ENCODE assay signal across 20 cellular contexts in the genomic region with DNA sequence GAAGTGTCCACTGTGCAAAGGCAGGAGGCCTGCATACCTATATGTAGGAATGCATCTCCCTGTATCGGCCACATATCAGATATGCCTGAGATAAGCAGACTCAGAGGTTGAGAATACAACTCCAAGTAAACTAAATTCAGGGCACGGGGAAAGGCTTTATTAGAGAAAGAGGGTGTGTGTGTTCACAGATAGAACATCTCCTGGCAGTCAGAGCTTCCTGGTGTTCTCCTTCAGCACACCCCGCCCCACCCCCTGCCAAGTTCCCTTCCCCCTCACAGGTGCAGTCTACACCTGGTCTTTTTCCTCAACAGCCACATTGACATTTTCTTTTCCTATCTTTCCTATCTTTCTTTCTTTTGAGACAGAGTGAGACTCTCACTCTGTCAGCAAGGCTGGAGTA. TPM values are rescaled to one million over a fixed set of nuclear protein-coding genes. Genes with fewer than 3 reads are reported as not detected.
DNase-seq lines count a peak whose midpoint lies in the region; ATAC-seq, FAIRE-seq and TF ChIP-seq lines count a peak whose summit lies in the region.
"Had no signal": no experiment of that assay in that cellular context is flagged by ENCODE, and none has a peak within 500 bp of the region (broad histone marks: within the 10 kb centered on the region; RNA-seq: fewer than 3 reads in every experiment).

No MANE protein-coding gene starts in this region.

- H3K4me1 Mint-ChIP-seq in activated naive CD4-positive, alpha-beta T cell treated with anti-CD3 and anti-CD28 coated beads, Interleukin-2, amount 10 ng/mL, durations not matched to agents 7 days and 5 days: no peaks in the 10 kb centered on the region
- H3K4me1 Mint-ChIP-seq in activated naive CD4-positive, alpha-beta T cell treated with anti-CD3 and anti-CD28 coated beads for 36 hours (ENCODE audit: low read depth): no peaks in the 10 kb centered on the region

- H3K27me3 ChIP-seq in prostate gland (replicated peaks; ENCODE audit: insufficient read depth) (no peaks in the 10 kb centered on the region), MM.1S (replicated peaks; ENCODE audit: insufficient read depth, low read length) (no peaks in the 10 kb centered on the region)

- H3K9ac ChIP-seq in kidney (ENCODE audit: low read length in 2 of 2) (no peak overlapping the region), MM.1S (ENCODE audit: low read length) (no peak overlapping the region)

- no peak overlapping the region for H3K4me3 Mint-ChIP-seq in activated naive CD4-positive, alpha-beta T cell treated with anti-CD3 and anti-CD28 coated beads, Interleukin-2, amount 10 ng/mL, durations not matched to agents 7 days and 5 days
- no peak overlapping the region for H3K4me3 Mint-ChIP-seq in activated naive CD4-positive, alpha-beta T cell treated with anti-CD3 and anti-CD28 coated beads for 36 hours
- H3K4me3 Mint-ChIP-seq: CD4-positive, alpha-beta T cell had no signal

- intact Hi-C loops in activated naive CD4-positive, alpha-beta T cell treated with anti-CD3 and anti-CD28 coated beads for 36 hours (cut with micrococcal nuclease): no loop called here
- intact Hi-C loops in prostate gland (cut with DNase I): no loop called here
- intact Hi-C loops in kidney (cut with DNase I): no loop called here

- in situ Hi-C loops in GM13977 (cut with MboI; ENCODE audit: low pct_unique_long_range_greater_than_20kb, low sequenced_read_pairs, unreplicated experiment): no loop called here

- no peak for TF ChIP-seq CTCF in prostate gland (IDR thresholded peaks at IDR 0.05)
- TF ChIP-seq CTCF in GM13977 (IDR thresholded peaks at IDR 0.05; ENCODE audit: extremely low read depth, insufficient read depth, missing control alignments): no peak
- TF ChIP-seq CTCF in kidney (IDR thresholded peaks at IDR 0.05; ENCODE audit: borderline replicate concordance, extremely low read depth, insufficient read depth): no peak
- no peak for TF ChIP-seq CTCF in MM.1S (IDR thresholded peaks at IDR 0.05; ENCODE audit: low read length)

- H3K9me2 ChIP-seq in MM.1S (replicated peaks; ENCODE audit: insufficient read depth, low read length): no peaks in the 10 kb centered on the region

- H3F3A ChIP-seq in MM.1S (ENCODE audit: insufficient read depth, low read length): no peaks in the 10 kb centered on the region

- no peaks in the 10 kb centered on the region for H3K36me3 Mint-ChIP-seq in activated naive CD4-positive, alpha-beta T cell treated with anti-CD3 and anti-CD28 coated beads, Interleukin-2, amount 10 ng/mL, durations not matched to agents 7 days and 5 days
- no peaks in the 10 kb centered on the region for H3K36me3 Mint-ChIP-seq in activated naive CD4-positive, alpha-beta T cell treated with anti-CD3 and anti-CD28 coated beads for 36 hours (ENCODE audit: low read depth)

- no peak overlapping the region for H3K27ac Mint-ChIP-seq in activated naive CD4-positive, alpha-beta T cell treated with anti-CD3 and anti-CD28 coated beads, Interleukin-2, amount 10 ng/mL, durations not matched to agents 7 days and 5 days
- no peak overlapping the region for H3K27ac Mint-ChIP-seq in activated naive CD4-positive, alpha-beta T cell treated with anti-CD3 and anti-CD28 coated beads for 36 hours
- H3K27ac Mint-ChIP-seq: CD4-positive, alpha-beta T cell had no signal

- no peak overlapping the region for H3K27ac ChIP-seq in prostate gland
- no peak overlapping the region for H3K27ac ChIP-seq in kidney (ENCODE audit: low read depth in 2 of 2, low read length in 2 of 2)
- H3K27ac ChIP-seq in MM.1S (ENCODE audit: low read length): no peak overlapping the region
- H3K27ac ChIP-seq: 22Rv1 had no signal

- no peak for TF ChIP-seq POLR2A in prostate gland (IDR thresholded peaks at IDR 0.05)

- H3K4me1 ChIP-seq in prostate gland (replicated peaks) (no peaks in the 10 kb centered on the region), kidney (ENCODE audit: control insufficient read depth in 1 of 2, insufficient read depth in 1 of 2, low read depth in 1 of 2, low read length in 2 of 2) (no peaks in the 10 kb centered on the region), MM.1S (ENCODE audit: low read length) (no peaks in the 10 kb centered on the region)

- peaks cover 50% of the 10 kb centered on the region for H3K27me3 Mint-ChIP-seq in activated naive CD4-positive, alpha-beta T cell treated with anti-CD3 and anti-CD28 coated beads, Interleukin-2, amount 10 ng/mL, durations not matched to agents 7 days and 5 days
- H3K27me3 Mint-ChIP-seq in activated naive CD4-positive, alpha-beta T cell treated with anti-CD3 and anti-CD28 coated beads for 36 hours (ENCODE audit: low read depth): peaks cover 14% of the 10 kb centered on the region

- no peaks in the 10 kb centered on the region for H4K20me1 ChIP-seq in MM.1S (ENCODE audit: insufficient read depth, low read length)

- ATAC-seq in esophagus mucosa: peak; percentile 26
- ATAC-seq: GM12878 had no signal

- no peak for FAIRE-seq in kidney (lab: Jason Lieb, UNC)
- FAIRE-seq: GM12878, GM19239 had no signal

- H3K9me3 ChIP-seq in prostate gland (no peaks in the 10 kb centered on the region), kidney (ENCODE audit: control insufficient read depth in 1 of 2, low read length in 2 of 2) (no peaks in the 10 kb centered on the region), MM.1S (replicated peaks; ENCODE audit: insufficient read depth, low read length) (no peaks in the 10 kb centered on the region)

- no peaks in the 10 kb centered on the region for H3K36me3 ChIP-seq in prostate gland
- H3K36me3 ChIP-seq in kidney (ENCODE audit: control insufficient read depth in 1 of 2, insufficient read depth in 2 of 2, low read length in 2 of 2): no peaks in the 10 kb centered on the region
- no peaks in the 10 kb centered on the region for H3K36me3 ChIP-seq in MM.1S (replicated peaks; ENCODE audit: insufficient read depth, low read length)

- H3K4me3 ChIP-seq in prostate gland (no peak overlapping the region), kidney (ENCODE audit: low read length in 2 of 2) (no peak overlapping the region), MM.1S (ENCODE audit: low read length) (no peak overlapping the region)
- H3K4me3 ChIP-seq: GM12878 had no signal

- 39% methylated on average over 3 of the region's 3 CpGs for WGBS in prostate gland

- no peaks in the 10 kb centered on the region for H3K79me2 ChIP-seq in MM.1S (ENCODE audit: low read length)

- no peaks in the 10 kb centered on the region for H3K9me3 Mint-ChIP-seq in activated naive CD4-positive, alpha-beta T cell treated with anti-CD3 and anti-CD28 coated beads, Interleukin-2, amount 10 ng/mL, durations not matched to agents 7 days and 5 days
- H3K9me3 Mint-ChIP-seq in activated naive CD4-positive, alpha-beta T cell treated with anti-CD3 and anti-CD28 coated beads for 36 hours: no peaks in the 10 kb centered on the region
- H3K9me3 Mint-ChIP-seq: CD4-positive, alpha-beta T cell had no signal

- H2AFZ ChIP-seq in MM.1S (ENCODE audit: low read length): no peak overlapping the region

- DNase-seq in activated naive CD4-positive, alpha-beta T cell treated with anti-CD3 and anti-CD28 coated beads, Interleukin-2, amount 10 ng/mL, durations not matched to agents 7 days and 5 days: peak; percentile 10
- DNase-seq in activated naive CD4-positive, alpha-beta T cell treated with anti-CD3 and anti-CD28 coated beads for 36 hours: no peak
- DNase-seq in prostate gland (ENCODE audit: low spot score): peak; percentile 77
- no peak for DNase-seq in DMS114 treated with DMSO at 0.1 percent for 48 hours (lab: John Stamatoyannopoulos, UW; ENCODE audit: unreplicated experiment)
- DNase-seq in GM13977 (ENCODE audit: low spot score): no peak
- no peak for DNase-seq in kidney
- no peak for DNase-seq in MM.1S
- DNase-seq: ACHN; C1 segment of cervical spinal cord; Calu3; CD4-positive, alpha-beta T cell; DMS 273 treated with DMSO at 0.1 percent for 48 hours; DMS79; HCEC 1CT had no signal

- no peak overlapping the region for H3K4me2 ChIP-seq in MM.1S (ENCODE audit: low read depth, low read length)

- CTCF ChIA-PET in activated naive CD4-positive, alpha-beta T cell treated with anti-CD3 and anti-CD28 coated beads, Interleukin-2, amount 10 ng/mL, durations not matched to agents 7 days and 5 days (lab: Charles Lee): interaction anchor here (1.2 to 1.7 kb wide), 2 partner anchors 18 to 40 kb away, joined by 3 read pairs; partner anchors contain the start of gene GBX1
- CTCF ChIA-PET in activated naive CD4-positive, alpha-beta T cell treated with anti-CD3 and anti-CD28 coated beads for 36 hours (lab: Charles Lee): no interaction called here

RNA-seq across cellular contexts. Expression of gene GBX1, which starts 17.1 kb away (rescaled TPM):
- not detected for total RNA-seq in activated naive CD4-positive, alpha-beta T cell treated with anti-CD3 and anti-CD28 coated beads for 36 hours
- not detected for total RNA-seq in esophagus mucosa
- total RNA-seq in prostate gland: not detected
- not detected for total RNA-seq in kidney
- not detected for polyA plus RNA-seq in kidney (ENCODE audit: insufficient read depth, low read depth, low replicate concordance)
- total RNA-seq: Calu3; CD4-positive, alpha-beta T cell; G401; GM12878; H4 had no signal
- polyA plus RNA-seq: GM12878 had no signal

RNA-seq across cellular contexts. Expression of gene ASB10, which starts 36.7 kb away (rescaled TPM):
- total RNA-seq in activated naive CD4-positive, alpha-beta T cell treated with anti-CD3 and anti-CD28 coated beads for 36 hours: not detected
- total RNA-seq in esophagus mucosa: not detected
- total RNA-seq in prostate gland: not detected
- not detected for total RNA-seq in kidney
- polyA plus RNA-seq in kidney (ENCODE audit: insufficient read depth, low read depth, low replicate concordance): 0.22 TPM
- total RNA-seq: Calu3; CD4-positive, alpha-beta T cell; G401; GM12878; H4 had no signal
- polyA plus RNA-seq: GM12878 had no signal

RNA-seq across cellular contexts. Expression of gene H2BK1, which starts 59.9 kb away (rescaled TPM):
- total RNA-seq in activated naive CD4-positive, alpha-beta T cell treated with anti-CD3 and anti-CD28 coated beads for 36 hours: not detected
- total RNA-seq in esophagus mucosa: not detected
- total RNA-seq in prostate gland: 1 to 10 TPM in 1 of 2 donors, not detected in 1; 3.0 TPM
- not detected for total RNA-seq in kidney
- polyA plus RNA-seq in kidney (ENCODE audit: insufficient read depth, low read depth, low replicate concordance): not detected
- total RNA-seq: Calu3; CD4-positive, alpha-beta T cell; G401 had no signal
- polyA plus RNA-seq: GM12878 had no signal

Comparison
In these comparisons a context has a peak if more than half of its experiments do, and no peak if none do; other contexts are left out.
1. DNase-seq: peak in activated naive CD4-positive, alpha-beta T cell treated with anti-CD3 and anti-CD28 coated beads, Interleukin-2, amount 10 ng/mL, durations not matched to agents 7 days and 5 days (single experiment) and prostate gland (single experiment); none in activated naive CD4-positive, alpha-beta T cell treated with anti-CD3 and anti-CD28 coated beads for 36 hours (single experiment), DMS114 treated with DMSO at 0.1 percent for 48 hours (single experiment), GM13977 (single experiment), kidney (single experiment) and MM.1S (single experiment).